In the genomic region with DNA sequence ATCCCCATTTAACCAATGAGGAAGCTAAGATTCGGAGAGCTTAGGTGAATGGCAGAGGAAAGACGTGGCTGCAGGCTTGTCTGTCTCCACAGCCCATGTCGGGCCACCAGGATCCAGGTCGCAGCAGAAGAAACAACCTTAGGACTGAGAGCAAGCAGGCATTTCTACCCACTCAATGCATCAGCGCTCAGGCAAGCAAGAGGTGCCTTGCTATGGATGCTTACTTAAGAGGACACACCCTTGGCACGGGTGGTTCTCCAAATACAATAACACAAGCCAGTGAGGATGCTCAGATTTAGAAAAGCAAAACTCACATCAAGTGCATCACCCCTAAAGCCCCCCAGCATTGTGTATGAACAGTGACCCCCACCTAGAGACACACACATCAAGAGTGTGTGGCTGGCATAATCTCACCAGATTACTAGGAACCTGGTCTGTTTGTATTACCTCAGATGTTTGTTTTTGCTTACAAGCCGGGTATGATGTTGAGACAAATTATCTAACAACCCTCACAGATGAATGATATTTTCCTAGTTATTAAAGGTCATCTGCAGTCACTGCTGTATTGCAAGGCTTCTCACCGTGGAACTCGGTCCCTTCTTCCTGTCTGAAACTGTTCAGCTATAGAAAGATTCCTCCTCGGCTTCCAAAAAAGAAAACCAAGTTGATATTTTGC, we compare ENCODE assay signal across 14 cellular contexts. TPM values are rescaled to one million over a fixed set of nuclear protein-coding genes. Genes with fewer than 3 reads are reported as not detected.
DNase-seq lines count a peak whose midpoint lies in the region; ATAC-seq and TF ChIP-seq lines count a peak whose summit lies in the region.
"Had no signal": no experiment of that assay in that cellular context is flagged by ENCODE, and none has a peak within 500 bp of the region (broad histone marks: within the 10 kb centered on the region; RNA-seq: fewer than 3 reads in every experiment).

No MANE protein-coding gene starts in this region.

- POLR2A ChIA-PET in PC-3 (lab: Charles Lee; ENCODE audit: unreplicated experiment) = interaction anchor here (0.5 kb wide), 1 partner anchor 603 kb away, joined by 3 read pairs; no protein-coding TSS in a partner anchor

- intact Hi-C loops in PC-3 (cut with micrococcal nuclease) = loop anchor here (1.0 kb wide), 3 partner anchors 16 to 34 kb away; no protein-coding TSS in a partner anchor
- intact Hi-C loops in stomach (cut with DNase I; ENCODE audit: low total_unique reads) = no loop called here

- H3K4me2 ChIP-seq in PC-3 (ENCODE audit: low read length) = peak overlapping the region; percentile 77

- TF ChIP-seq CTCF in PC-3 (conservative IDR thresholded peaks at IDR 0.05; ENCODE audit: low read depth, low read length) = no peak
- no peak for TF ChIP-seq CTCF in right atrium auricular region (IDR thresholded peaks at IDR 0.05)
- no peak for TF ChIP-seq CTCF in stomach (IDR thresholded peaks at IDR 0.05)

- H3K9me3 ChIP-seq in PC-3 (ENCODE audit: low read length) (no peaks in the 10 kb centered on the region), right atrium auricular region (no peaks in the 10 kb centered on the region), stomach (no peaks in the 10 kb centered on the region)
- H3K9me3 ChIP-seq: vagina had no signal

- H3K36me3 ChIP-seq in PC-3 (ENCODE audit: low read depth, low read length) (no peaks in the 10 kb centered on the region), right atrium auricular region (no peaks in the 10 kb centered on the region), stomach (no peaks in the 10 kb centered on the region)
- H3K36me3 ChIP-seq: vagina had no signal

- no peak for TF ChIP-seq EP300 in stomach (IDR thresholded peaks at IDR 0.05)

- H3K79me2 ChIP-seq in PC-3 (ENCODE audit: low read length) = no peaks in the 10 kb centered on the region

- DNase-seq in PC-3 (peak; percentile 59), right atrium auricular region (ENCODE audit: low spot score) (no peak), stomach (no peak), pons (ENCODE audit: low spot score) (no peak)
- DNase-seq in activated CD4-positive, CD25-positive, alpha-beta regulatory T cell treated with anti-CD3 and anti-CD28 coated beads, Interleukin-2, amount 50 U/mL, for 72 hours = no peak
- DNase-seq: activated CD8-positive, alpha-beta memory T cell treated with anti-CD3 and anti-CD28 coated beads, Interleukin-2, amount 50 U/mL, for 48 hours; C1 segment of cervical spinal cord; NCI-H1048 had no signal

- no peak for TF ChIP-seq POLR2A in stomach (IDR thresholded peaks at IDR 0.05)

- H3K4me1 ChIP-seq in PC-3 (ENCODE audit: insufficient read depth, low read length) (peaks cover 57% of the 10 kb centered on the region), right atrium auricular region (peaks cover 0 to 4% of the 10 kb centered on the region in 2 donors), stomach (peaks cover 0 to 18% (median 6%) of the 10 kb centered on the region in 4 donors)

- peaks cover 20% of the 10 kb centered on the region for H3F3A ChIP-seq in PC-3 (ENCODE audit: low read length, unreplicated experiment)

- H3K27ac ChIP-seq in PC-3 (ENCODE audit: low read length) = peak overlapping the region; percentile 91
- peak overlapping the region; percentile 47 for H3K27ac ChIP-seq in cingulate gyrus (ENCODE audit: low read depth, low read length)
- peak overlapping the region; percentile 37 to 78 for H3K27ac ChIP-seq in right atrium auricular region
- peak overlapping the region in 3 of 5 donors; percentile 8 to 41 (median 10) for H3K27ac ChIP-seq in stomach
- H3K27ac ChIP-seq: vagina had no signal

- BruUV-seq in PC-3 (replicated peaks; lab: Mats Ljungman, UMichigan) = TSS peak; percentile 75

- peak; percentile 54 for ATAC-seq in PC-3
- no peak for ATAC-seq in HG02970 (IDR thresholded peaks at IDR 0.05; ENCODE audit: low FRiP score, unreplicated experiment)
- no peak for ATAC-seq in HG03469 (IDR thresholded peaks at IDR 0.05; ENCODE audit: unreplicated experiment)
- ATAC-seq: activated CD4-positive, CD25-positive, alpha-beta regulatory T cell treated with anti-CD3 and anti-CD28 coated beads, Interleukin-2, amount 50 U/mL, for 24 hours; HepG2 had no signal

- H3K4me3 ChIP-seq in PC-3 (ENCODE audit: low read length) (peak overlapping the region; percentile 49), right atrium auricular region (no peak overlapping the region), stomach (no peak overlapping the region)
- H3K4me3 ChIP-seq: vagina had no signal

- peak overlapping the region; percentile 47 for H3K9ac ChIP-seq in PC-3 (ENCODE audit: low read length)

- H3K27me3 ChIP-seq in PC-3 (ENCODE audit: low read length) (no peaks in the 10 kb centered on the region), right atrium auricular region (no peaks in the 10 kb centered on the region), stomach (no peaks in the 10 kb centered on the region)
- H3K27me3 ChIP-seq: vagina had no signal

- CTCF ChIA-PET in PC-3 (lab: Charles Lee) = no interaction called here

- H3K9me2 ChIP-seq in PC-3 (replicated peaks; ENCODE audit: low read length) = no peaks in the 10 kb centered on the region

- 53 to 63% (median 55%) methylated on average over 10 of the region's 10 CpGs for WGBS in stomach, 5 donors

- no peaks in the 10 kb centered on the region for H4K20me1 ChIP-seq in PC-3 (ENCODE audit: low read length)

- peak overlapping the region; percentile 22 for H2AFZ ChIP-seq in PC-3 (ENCODE audit: low read length)

RNA-seq across cellular contexts. Expression of gene NPAS2, which starts 34.2 kb away (rescaled TPM):
- 54.8 and 55.4 TPM in 2 replicates for total RNA-seq in PC-3 (2014; rRNA removed)
- 10 to 100 TPM; 39.2 to 49.4 TPM for total RNA-seq in right atrium auricular region
- 100 to 1,000 TPM in 1 of 5 donors, 10 to 100 TPM in 4; 18.0 to 148 (median 33.9) TPM for total RNA-seq in stomach
- 10 to 100 TPM; 13.1 to 32.2 (median 23.7) TPM for polyA plus RNA-seq in stomach

Comparison
In these comparisons a context has a peak if more than half of its experiments do, and no peak if none do; other contexts are left out.
1. H3K27ac ChIP-seq: peak in every context shown above with its lines; median percentile 91 in PC-3; 58 in right atrium auricular region; 47 in cingulate gyrus; 10 in stomach.